12 cellular contexts compared by ENCODE assay signal in the genomic region with DNA sequence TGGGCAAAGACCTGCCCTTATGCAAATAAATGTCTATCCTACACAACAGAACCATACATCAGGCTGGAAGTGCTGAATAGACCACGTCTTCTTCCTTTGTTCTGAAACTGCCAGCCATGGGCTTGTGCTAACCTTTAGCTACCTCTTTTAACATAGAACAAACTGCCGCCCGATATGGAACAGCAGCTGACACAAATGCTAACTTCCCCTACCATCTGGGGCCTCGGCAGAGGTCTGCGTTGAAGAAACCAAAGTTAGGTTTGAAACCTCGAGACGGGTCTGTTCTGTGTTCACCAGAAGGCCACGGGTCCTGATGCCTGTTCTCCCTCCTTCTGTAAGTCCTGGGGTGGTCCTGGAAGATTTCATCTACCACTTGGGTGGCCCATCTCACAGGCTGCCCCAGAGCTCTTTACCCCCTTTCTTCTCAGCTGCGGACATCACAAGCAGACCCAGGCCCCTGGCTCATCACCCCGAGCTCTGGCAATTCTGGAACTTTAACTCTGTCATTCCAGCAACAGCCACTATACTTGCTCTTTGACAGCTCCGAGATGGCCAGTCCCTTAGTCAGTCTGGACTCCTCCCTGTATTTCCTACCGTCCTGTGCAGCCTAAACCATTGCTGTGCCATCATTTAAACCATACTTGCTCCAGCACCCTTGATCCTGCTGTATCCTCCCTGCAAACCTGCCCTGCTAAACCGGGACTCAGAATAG.
"Had no signal": no experiment of that assay in that cellular context is flagged by ENCODE, and none has a peak within 500 bp of the region (broad histone marks: within the 10 kb centered on the region; RNA-seq: fewer than 3 reads in every experiment).

No MANE protein-coding gene starts in this region.

- H3K27ac Mint-ChIP-seq: activated naive CD8-positive, alpha-beta T cell; activated T-cell treated with anti-CD3 and anti-CD28 coated beads, Interleukin-2, amount 50 U/mL, for 72 hours; nephron progenitor cell had no signal

- DNase-seq: activated CD4-positive, alpha-beta T cell treated with anti-CD3 and anti-CD28 coated beads, Interleukin-2, amount 50 U/mL, for 48 hours; activated gamma-delta T cell treated with Interleukin-2 at 50 U/mL for 16 hours; activated T-cell treated with anti-CD3 and anti-CD28 coated beads, Interleukin-2, amount 50 U/mL, for 72 hours; effector CD8-positive, alpha-beta T cell; foreskin keratinocyte; immature natural killer cell; nephron progenitor cell; psoas muscle; stimulated activated CD4-positive, alpha-beta T cell treated with anti-CD3 and anti-CD28 coated beads, Interleukin-1b, Interleukin-23, amount 100 ng/mL, for 48 hours; stomach; uterus had no signal

- H3K36me3 ChIP-seq: stomach, uterus had no signal

- ATAC-seq: activated T-cell treated with anti-CD3 and anti-CD28 coated beads, Interleukin-2, amount 50 U/mL, for 72 hours; foreskin keratinocyte; psoas muscle had no signal

- H3K9me3 Mint-ChIP-seq: activated T-cell treated with anti-CD3 and anti-CD28 coated beads, Interleukin-2, amount 50 U/mL, for 72 hours; immature natural killer cell; nephron progenitor cell had no signal

- H3K4me1 ChIP-seq: foreskin keratinocyte, uterus had no signal

- H3K27ac ChIP-seq: foreskin keratinocyte, psoas muscle, uterus had no signal

- H3K27me3 ChIP-seq: stomach, uterus had no signal

- H3K4me3 ChIP-seq: psoas muscle, stomach, uterus had no signal

- H3K9me3 ChIP-seq: psoas muscle, stomach, uterus had no signal

- H3K4me3 Mint-ChIP-seq: activated naive CD8-positive, alpha-beta T cell; activated T-cell treated with anti-CD3 and anti-CD28 coated beads, Interleukin-2, amount 50 U/mL, for 72 hours; immature natural killer cell; nephron progenitor cell had no signal

- H3K36me3 Mint-ChIP-seq: activated naive CD8-positive, alpha-beta T cell; immature natural killer cell had no signal
